Comparison of ENCODE assay signal across 15 cellular contexts in genomic region chr6:36122495-36123269, GRCh38. TPM values are rescaled to one million over a fixed set of nuclear protein-coding genes. Genes with fewer than 3 reads are reported as not detected.
DNase-seq lines count a peak whose midpoint lies in the region; ATAC-seq lines count a peak whose summit lies in the region.
"Had no signal": no experiment of that assay in that cellular context is flagged by ENCODE, and none has a peak within 500 bp of the region (broad histone marks: within the 10 kb centered on the region; RNA-seq: fewer than 3 reads in every experiment).

No MANE protein-coding gene starts in this region.

- H3K36me3 Mint-ChIP-seq in CD4-positive, alpha-beta memory T cell = peaks cover 1 to 2% of the 10 kb centered on the region in 2 donors
- peaks cover 24% of the 10 kb centered on the region for H3K36me3 Mint-ChIP-seq in activated CD8-positive, alpha-beta T cell treated with anti-CD3 and anti-CD28 coated beads, Interleukin-2, amount 10 ng/mL, durations not matched to agents 7 days and 5 days (ENCODE audit: low read depth)
- H3K36me3 Mint-ChIP-seq in naive thymus-derived CD8-positive, alpha-beta T cell = no peaks in the 10 kb centered on the region

- no peaks in the 10 kb centered on the region for H3K9me3 ChIP-seq in BLaER1 treated with 17β-estradiol and CSF1 and Interleukin-3, amounts not matched to agents 10 nM and 100 nM (replicated peaks in 1 of 11)
- H3K9me3 ChIP-seq in CD4-positive, alpha-beta memory T cell (ENCODE audit: control insufficient read depth in 1 of 2, low read length in 2 of 2) = no peaks in the 10 kb centered on the region
- H3K9me3 ChIP-seq: testis had no signal

- H3K9ac ChIP-seq in BLaER1 treated with 17β-estradiol and CSF1 and Interleukin-3, amounts not matched to agents 10 nM and 100 nM = peak overlapping the region in 4 of 11 experiments; percentile 32 to 77 (median 60); a peak in 6 of 22 replicates

- no peak overlapping the region for H3K4me3 ChIP-seq in BLaER1 treated with 17β-estradiol and CSF1 and Interleukin-3, amounts not matched to agents 10 nM and 100 nM
- no peak overlapping the region for H3K4me3 ChIP-seq in CD4-positive, alpha-beta memory T cell (ENCODE audit: low read length in 2 of 2)
- H3K4me3 ChIP-seq: testis had no signal

- POLR2A ChIA-PET in CD4-positive, alpha-beta memory T cell (lab: Charles Lee; ENCODE audit: partially characterized antibody) = interaction anchor here (0.6 to 4.8 kb wide), 13 partner anchors 9 to 95 kb away, joined by 3 to 93 read pairs (median 12); partner anchors contain the start of genes BRPF3, MAPK13 and MAPK14
- POLR2A ChIA-PET in activated CD8-positive, alpha-beta T cell treated with anti-CD3 and anti-CD28 coated beads, Interleukin-2, amount 10 ng/mL, durations not matched to agents 7 days and 5 days (lab: Charles Lee) = interaction anchor here (2.4 to 2.9 kb wide), 3 partner anchors 8 to 94 kb away, joined by 17 to 53 read pairs (median 30); partner anchors contain the start of genes MAPK13 and MAPK14
- POLR2A ChIA-PET in naive thymus-derived CD8-positive, alpha-beta T cell (lab: Charles Lee) = interaction anchor here (0.6 to 6.7 kb wide), 11 partner anchors 9 to 563 kb away, joined by 3 to 83 read pairs (median 9); partner anchors contain the start of genes BRPF3, MAPK13 and MAPK14

- H3K9me3 Mint-ChIP-seq in CD4-positive, alpha-beta memory T cell = no peaks in the 10 kb centered on the region
- H3K9me3 Mint-ChIP-seq in activated CD8-positive, alpha-beta T cell treated with anti-CD3 and anti-CD28 coated beads, Interleukin-2, amount 10 ng/mL, durations not matched to agents 7 days and 5 days (ENCODE audit: insufficient read depth) = no peaks in the 10 kb centered on the region
- H3K9me3 Mint-ChIP-seq in naive thymus-derived CD8-positive, alpha-beta T cell = no peaks in the 10 kb centered on the region

- CTCF ChIA-PET in CD4-positive, alpha-beta memory T cell (lab: Charles Lee; ENCODE audit: partially characterized antibody) = interaction anchor here (1.3 to 9.3 kb wide), 6 partner anchors 9 to 95 kb away, joined by 4 to 70 read pairs (median 26); partner anchors contain the start of genes MAPK13 and MAPK14
- CTCF ChIA-PET in activated CD8-positive, alpha-beta T cell treated with anti-CD3 and anti-CD28 coated beads, Interleukin-2, amount 10 ng/mL, durations not matched to agents 7 days and 5 days (lab: Charles Lee) = interaction anchor here (1.0 to 5.9 kb wide), 10 partner anchors 9 to 237 kb away, joined by 3 to 44 read pairs (median 12); partner anchors contain the start of genes MAPK13 and MAPK14

- H3K36me3 ChIP-seq in BLaER1 treated with 17β-estradiol and CSF1 and Interleukin-3, amounts not matched to agents 10 nM and 100 nM = no peaks in the 10 kb centered on the region
- no peaks in the 10 kb centered on the region for H3K36me3 ChIP-seq in CD4-positive, alpha-beta memory T cell (ENCODE audit: insufficient read depth, low read length)

- peak overlapping the region; percentile 91 to 99 (median 96) for H3K27ac Mint-ChIP-seq in CD4-positive, alpha-beta memory T cell
- H3K27ac Mint-ChIP-seq in activated CD8-positive, alpha-beta T cell treated with anti-CD3 and anti-CD28 coated beads, Interleukin-2, amount 10 ng/mL, durations not matched to agents 7 days and 5 days = peak overlapping the region; percentile 98
- peak overlapping the region; percentile 97 to 99 (median 98) for H3K27ac Mint-ChIP-seq in naive thymus-derived CD8-positive, alpha-beta T cell

- peaks cover 92 to 98% (median 97%) of the 10 kb centered on the region in 10 experiments for H3K4me1 ChIP-seq in BLaER1 treated with 17β-estradiol and CSF1 and Interleukin-3, amounts not matched to agents 10 nM and 100 nM
- H3K4me1 ChIP-seq in CD4-positive, alpha-beta memory T cell (ENCODE audit: insufficient read depth, low read length) = peaks cover 92% of the 10 kb centered on the region

- H3K4me2 ChIP-seq in BLaER1 treated with 17β-estradiol and CSF1 and Interleukin-3, amounts not matched to agents 10 nM and 100 nM = peak overlapping the region; percentile 37 to 98 (median 94)

- H3K27ac ChIP-seq in BLaER1 treated with 17β-estradiol and CSF1 and Interleukin-3, amounts not matched to agents 10 nM and 100 nM = peak overlapping the region in 9 of 11 experiments; percentile 4 to 88 (median 54); a peak in 11 of 22 replicates
- peak overlapping the region; percentile 90 for H3K27ac ChIP-seq in CD4-positive, alpha-beta memory T cell (ENCODE audit: low read depth, low read length)
- H3K27ac ChIP-seq: testis had no signal

- H3K27me3 ChIP-seq in BLaER1 treated with 17β-estradiol and CSF1 and Interleukin-3, amounts not matched to agents 10 nM and 100 nM = no peaks in the 10 kb centered on the region
- H3K27me3 ChIP-seq in CD4-positive, alpha-beta memory T cell (ENCODE audit: insufficient read depth, low read length) = no peaks in the 10 kb centered on the region
- H3K27me3 ChIP-seq: testis had no signal

- no peaks in the 10 kb centered on the region for H4K20me1 ChIP-seq in BLaER1 treated with 17β-estradiol and CSF1 and Interleukin-3, amounts not matched to agents 10 nM and 100 nM

- intact Hi-C loops in CD4-positive, alpha-beta memory T cell (cut with micrococcal nuclease) = loop anchor here (1.0 to 5.0 kb wide), 4 partner anchors 9 to 238 kb away; partner anchors contain the start of gene BRPF3

- H3K27me3 Mint-ChIP-seq in CD4-positive, alpha-beta memory T cell = no peaks in the 10 kb centered on the region
- no peaks in the 10 kb centered on the region for H3K27me3 Mint-ChIP-seq in activated CD8-positive, alpha-beta T cell treated with anti-CD3 and anti-CD28 coated beads, Interleukin-2, amount 10 ng/mL, durations not matched to agents 7 days and 5 days (ENCODE audit: low read depth)
- no peaks in the 10 kb centered on the region for H3K27me3 Mint-ChIP-seq in naive thymus-derived CD8-positive, alpha-beta T cell

- no peak for ATAC-seq in activated CD8-positive, alpha-beta T cell treated with anti-CD3 and anti-CD28 coated beads, Interleukin-2, amount 10 ng/mL, durations not matched to agents 7 days and 5 days
- ATAC-seq in naive thymus-derived CD8-positive, alpha-beta T cell = no peak
- ATAC-seq in HG02588 (IDR thresholded peaks at IDR 0.05; ENCODE audit: unreplicated experiment) = no peak
- ATAC-seq in GM21619 (IDR thresholded peaks at IDR 0.05; ENCODE audit: unreplicated experiment) = no peak

- H3K4me3 Mint-ChIP-seq in CD4-positive, alpha-beta memory T cell = peak overlapping the region in 3 of 8 donors; percentile 40 to 76 (median 41)
- H3K4me3 Mint-ChIP-seq in activated CD8-positive, alpha-beta T cell treated with anti-CD3 and anti-CD28 coated beads, Interleukin-2, amount 10 ng/mL, durations not matched to agents 7 days and 5 days = no peak overlapping the region
- peak overlapping the region in 4 of 10 donors; percentile 31 to 94 (median 56) for H3K4me3 Mint-ChIP-seq in naive thymus-derived CD8-positive, alpha-beta T cell

- no peak for DNase-seq in CD4-positive, alpha-beta memory T cell
- DNase-seq in activated CD8-positive, alpha-beta T cell treated with anti-CD3 and anti-CD28 coated beads, Interleukin-2, amount 10 ng/mL, durations not matched to agents 7 days and 5 days = no peak
- no peak for DNase-seq in naive thymus-derived CD8-positive, alpha-beta T cell
- DNase-seq in SKM-1 (lab: John Stamatoyannopoulos, UW; ENCODE audit: unreplicated experiment) = no peak
- DNase-seq: amniotic stem cell; KBM-7; NCI-H1092; NCI-H2171; NCI-H82; stimulated activated CD4-positive, alpha-beta T cell treated with anti-CD3 and anti-CD28 coated beads, Interleukin-2, amount 100 ng/mL, for 48 hours; SW 1271; testis had no signal

- H3K4me1 Mint-ChIP-seq in CD4-positive, alpha-beta memory T cell = peaks cover 74 to 95% (median 85%) of the 10 kb centered on the region in 4 donors
- peaks cover 91% of the 10 kb centered on the region for H3K4me1 Mint-ChIP-seq in activated CD8-positive, alpha-beta T cell treated with anti-CD3 and anti-CD28 coated beads, Interleukin-2, amount 10 ng/mL, durations not matched to agents 7 days and 5 days (ENCODE audit: low read depth)
- H3K4me1 Mint-ChIP-seq in naive thymus-derived CD8-positive, alpha-beta T cell = peaks cover 45 to 97% (median 96%) of the 10 kb centered on the region in 4 donors

RNA-seq across cellular contexts. Expression of gene MAPK13, which starts 7.6 kb away (rescaled TPM):
- 10 to 100 TPM; 29.6 to 30.4 TPM for total RNA-seq in CD4-positive, alpha-beta memory T cell
- polyA plus RNA-seq in CD4-positive, alpha-beta memory T cell = 10 to 100 TPM; 29.1 to 36.8 TPM
- total RNA-seq in activated CD8-positive, alpha-beta T cell treated with anti-CD3 and anti-CD28 coated beads, Interleukin-2, amount 10 ng/mL, durations not matched to agents 7 days and 5 days = 10 to 100 TPM; 42.6 to 43.5 TPM
- 10 to 100 TPM; 38.7 to 41.8 TPM for total RNA-seq in naive thymus-derived CD8-positive, alpha-beta T cell
- polyA plus RNA-seq in naive thymus-derived CD8-positive, alpha-beta T cell = 10 to 100 TPM; 35.2 to 37.1 (median 35.7) TPM
